ENCODE assay signal across 9 cellular contexts in genomic region chr17:77142689-77143088, GRCh38. TPM values are rescaled to one million over a fixed set of nuclear protein-coding genes. Genes with fewer than 3 reads are reported as not detected.
DNase-seq lines count a peak whose midpoint lies in the region; ATAC-seq and TF ChIP-seq lines count a peak whose summit lies in the region.
"Had no signal": no experiment of that assay in that cellular context is flagged by ENCODE, and none has a peak within 500 bp of the region (broad histone marks: within the 10 kb centered on the region; RNA-seq: fewer than 3 reads in every experiment).

No MANE protein-coding gene starts in this region.

- WGBS in gastroesophageal sphincter (ENCODE audit: low coverage in 1 of 2), 2 donors = 86% methylated on average over 4 to 8 of the region's 8 CpGs
- 68 to 81% (median 73%) methylated on average over 8 of the region's 8 CpGs for WGBS in spleen, 5 donors

- DNase-seq in NCI-H1105 treated with DMSO at 0.1 percent for 48 hours (lab: John Stamatoyannopoulos, UW) (peak; percentile 36), NCI-H1105 (lab: John Stamatoyannopoulos, UW) (no peak), SK-N-MC (ENCODE audit: low read depth, low spot score) (no peak), spleen (no peak), KBM-7 (no peak), left lobe of liver (ENCODE audit: low spot score) (no peak)
- DNase-seq: 8988T had no signal

- TF ChIP-seq EP300 in gastroesophageal sphincter (IDR thresholded peaks at IDR 0.05) = no peak

- ATAC-seq in gastroesophageal sphincter (no peak), HG03457 (IDR thresholded peaks at IDR 0.05; ENCODE audit: unreplicated experiment) (no peak), left lobe of liver (no peak)

- H3K4me1 ChIP-seq in gastroesophageal sphincter = peaks cover 4 to 68% (median 14%) of the 10 kb centered on the region in 3 donors
- peaks cover 36 to 89% (median 75%) of the 10 kb centered on the region in 6 donors for H3K4me1 ChIP-seq in spleen

- H3K4me3 ChIP-seq in SK-N-MC = peak overlapping the region; percentile 90; the same call in 1 of the 2 replicates
- H3K4me3 ChIP-seq in gastroesophageal sphincter = peak overlapping the region in 1 of 2 donors; percentile 98
- peak overlapping the region in 5 of 8 donors; percentile 72 to 89 (median 76) for H3K4me3 ChIP-seq in spleen

- TF ChIP-seq POLR2A in gastroesophageal sphincter (IDR thresholded peaks at IDR 0.05) = no peak
- no peak for TF ChIP-seq POLR2A in spleen (IDR thresholded peaks at IDR 0.05)

- H3K9me3 ChIP-seq in SK-N-MC (ENCODE audit: low read depth, low read length) (peaks cover 8% of the 10 kb centered on the region; the same call in 1 of the 2 replicates), gastroesophageal sphincter (no peaks in the 10 kb centered on the region), spleen (peaks cover 0 to 10% (median 2%) of the 10 kb centered on the region in 8 donors)

- TF ChIP-seq CTCF in gastroesophageal sphincter (IDR thresholded peaks at IDR 0.05) (no peak), spleen (IDR thresholded peaks at IDR 0.05 in 8 of 11, conservative IDR thresholded peaks at IDR 0.05 in 3 of 11) (no peak)

- no peak overlapping the region for H3K27ac ChIP-seq in SK-N-MC
- peak overlapping the region in 3 of 4 donors; percentile 5 to 98 (median 97) for H3K27ac ChIP-seq in gastroesophageal sphincter
- peak overlapping the region in 7 of 8 donors; percentile 12 to 100 (median 96) for H3K27ac ChIP-seq in spleen

- intact Hi-C loops in spleen (cut with DNase I; ENCODE audit: low total_unique reads) = no loop called here

- in situ Hi-C loops in KBM-7 (cut with MboI; ENCODE audit: low pct_unique_long_range_greater_than_20kb, low sequenced_read_pairs) = no loop called here

- H3K36me3 ChIP-seq in SK-N-MC (ENCODE audit: insufficient read depth, low read length) (peaks cover 48% of the 10 kb centered on the region), gastroesophageal sphincter (peaks cover 0 to 34% of the 10 kb centered on the region in 2 donors), spleen (peaks cover 0 to 47% (median 17%) of the 10 kb centered on the region in 6 donors)

- no peak overlapping the region for H3K9ac ChIP-seq in SK-N-MC (ENCODE audit: insufficient read length)

- H3K27me3 ChIP-seq in gastroesophageal sphincter = no peaks in the 10 kb centered on the region
- H3K27me3 ChIP-seq in spleen (replicated peaks in 1 of 7) = no peaks in the 10 kb centered on the region

RNA-seq across cellular contexts. Expression of gene SEC14L1, which starts 1.9 kb away (rescaled TPM):
- 10 to 100 TPM; 38.4 to 86.1 (median 40.1) TPM for total RNA-seq in gastroesophageal sphincter
- total RNA-seq in spleen = 100 to 1,000 TPM; 152 to 202 (median 182) TPM
- polyA plus RNA-seq in spleen = 10 to 100 TPM; 14.5 to 37.6 (median 18.0) TPM
- 20.1 TPM for total RNA-seq in left lobe of liver
